In the genomic region with DNA sequence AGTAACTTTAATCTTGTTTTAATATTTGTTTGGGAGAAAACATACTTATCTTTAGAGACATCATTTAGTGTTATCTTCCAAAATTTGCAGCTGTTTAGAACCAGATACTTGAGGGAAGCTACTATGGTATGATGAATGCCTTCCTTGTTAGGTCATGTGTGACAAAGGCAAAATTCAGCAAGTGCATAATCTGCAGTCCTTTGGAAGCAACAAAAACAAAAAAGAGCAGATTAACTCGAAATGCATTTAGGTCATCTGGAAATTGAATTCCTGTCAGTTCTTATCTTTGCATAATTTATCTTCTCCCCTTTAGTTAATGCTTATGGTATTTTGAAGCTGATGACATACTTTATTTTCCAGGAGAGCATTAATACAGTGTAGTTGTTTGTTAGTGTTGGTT, we compare ENCODE assay signal across 1 cellular context.
A peak's percentile ranks its signal among the peaks of the same experiment; 100 is the strongest.
TF ChIP-seq lines count a peak whose summit lies in the region.

No MANE protein-coding gene starts in this region.

TF ChIP-seq in SK-N-SH treated with all-trans-retinoic acid at 6 μM for 48 hours, 23 proteins besides CTCF, POLR2A, EP300 and RAD21 (continued from another document):
- TF ChIP-seq, protein P1, sequence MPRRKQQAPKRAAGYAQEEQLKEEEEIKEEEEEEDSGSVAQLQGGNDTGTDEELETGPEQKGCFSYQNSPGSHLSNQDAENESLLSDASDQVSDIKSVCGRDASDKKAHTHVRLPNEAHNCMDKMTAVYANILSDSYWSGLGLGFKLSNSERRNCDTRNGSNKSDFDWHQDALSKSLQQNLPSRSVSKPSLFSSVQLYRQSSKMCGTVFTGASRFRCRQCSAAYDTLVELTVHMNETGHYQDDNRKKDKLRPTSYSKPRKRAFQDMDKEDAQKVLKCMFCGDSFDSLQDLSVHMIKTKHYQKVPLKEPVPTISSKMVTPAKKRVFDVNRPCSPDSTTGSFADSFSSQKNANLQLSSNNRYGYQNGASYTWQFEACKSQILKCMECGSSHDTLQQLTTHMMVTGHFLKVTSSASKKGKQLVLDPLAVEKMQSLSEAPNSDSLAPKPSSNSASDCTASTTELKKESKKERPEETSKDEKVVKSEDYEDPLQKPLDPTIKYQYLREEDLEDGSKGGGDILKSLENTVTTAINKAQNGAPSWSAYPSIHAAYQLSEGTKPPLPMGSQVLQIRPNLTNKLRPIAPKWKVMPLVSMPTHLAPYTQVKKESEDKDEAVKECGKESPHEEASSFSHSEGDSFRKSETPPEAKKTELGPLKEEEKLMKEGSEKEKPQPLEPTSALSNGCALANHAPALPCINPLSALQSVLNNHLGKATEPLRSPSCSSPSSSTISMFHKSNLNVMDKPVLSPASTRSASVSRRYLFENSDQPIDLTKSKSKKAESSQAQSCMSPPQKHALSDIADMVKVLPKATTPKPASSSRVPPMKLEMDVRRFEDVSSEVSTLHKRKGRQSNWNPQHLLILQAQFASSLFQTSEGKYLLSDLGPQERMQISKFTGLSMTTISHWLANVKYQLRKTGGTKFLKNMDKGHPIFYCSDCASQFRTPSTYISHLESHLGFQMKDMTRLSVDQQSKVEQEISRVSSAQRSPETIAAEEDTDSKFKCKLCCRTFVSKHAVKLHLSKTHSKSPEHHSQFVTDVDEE (CRISPR knock-in tag; IDR thresholded peaks at IDR 0.05) = peak; percentile 86
- TF ChIP-seq ZNF8 (CRISPR knock-in tag; IDR thresholded peaks at IDR 0.05) = peak; percentile 28; the same call in 1 of the 2 replicates
TF ChIP-seq in SK-N-SH treated with all-trans-retinoic acid at 6 μM for 48 hours: peak in this region for 8.
